8 cellular contexts compared by ENCODE assay signal in genomic region chr17:9522074-9522473, GRCh38. TPM values are rescaled to one million over a fixed set of nuclear protein-coding genes. Genes with fewer than 3 reads are reported as not detected.
DNase-seq lines count a peak whose midpoint lies in the region; ATAC-seq and TF ChIP-seq lines count a peak whose summit lies in the region.

No MANE protein-coding gene starts in this region.

- no peaks in the 10 kb centered on the region for H3K36me3 ChIP-seq in MG63

- peaks cover 34% of the 10 kb centered on the region for H3K4me1 Mint-ChIP-seq in brain

- no peak overlapping the region for H3K4me3 Mint-ChIP-seq in brain

- no peak overlapping the region for H3K4me3 ChIP-seq in MG63

- intact Hi-C loops in Right ventricle myocardium superior (cut with DNase I), result loop anchor here (5.0 kb wide), 1 partner anchor 530 kb away; no protein-coding TSS in a partner anchor
- intact Hi-C loops in cardiac septum (cut with DNase I), result loop anchor here (2.0 to 10.0 kb wide), 2 partner anchors 227 to 527 kb away; no protein-coding TSS in a partner anchor

- peak overlapping the region in 1 of 5 experiments; percentile 41 for H3K27ac Mint-ChIP-seq in brain

- DNase-seq in Right ventricle myocardium superior (no peak), cardiac septum (ENCODE audit: low spot score) (no peak), NCI-H1694 (lab: John Stamatoyannopoulos, UW) (peak; percentile 74), kidney glomerular epithelial cell (lab: John Stamatoyannopoulos, UW) (peak; percentile 39), MG63 (no peak)
- DNase-seq in activated effector memory CD4-positive, alpha-beta T cell treated with anti-CD3 and anti-CD28 coated beads, Interleukin-2, amount 50 U/mL, for 16 hours, result no peak

- peak; percentile 86 to 88 for TF ChIP-seq CTCF in brain (conservative IDR thresholded peaks at IDR 0.05)

- ATAC-seq in Right ventricle myocardium superior (ENCODE audit: poor library complexity) (peak; percentile 78), GM19397 (IDR thresholded peaks at IDR 0.05; ENCODE audit: unreplicated experiment) (no peak)

- H3K9me3 Mint-ChIP-seq in brain, result peaks cover 0 to 3% (median 0%) of the 10 kb centered on the region in 5 experiments

- no peaks in the 10 kb centered on the region for H3K27me3 ChIP-seq in MG63

- no peaks in the 10 kb centered on the region for H3K9me3 ChIP-seq in MG63

- no peaks in the 10 kb centered on the region for H3K27me3 Mint-ChIP-seq in brain

- peaks cover 17% of the 10 kb centered on the region for H3K36me3 Mint-ChIP-seq in brain

RNA-seq across cellular contexts. Expression of gene STX8, which starts 53.5 kb away (rescaled TPM):
- total RNA-seq in Right ventricle myocardium superior (62.8 TPM), cardiac septum (53.0 TPM)
- 105 TPM for polyA plus RNA-seq in brain (ENCODE audit: insufficient read depth, low read depth, low replicate concordance)
- 35.4 and 103 TPM in 2 replicates for total RNA-seq in MG63 (2014; rRNA removed; shearing (Covaris generic); ENCODE audit: low replicate concordance)

RNA-seq across cellular contexts. Expression of gene CFAP52, which starts 54.4 kb away (rescaled TPM):
- total RNA-seq in Right ventricle myocardium superior (0.38 TPM), cardiac septum (not detected)
- 0.49 TPM for polyA plus RNA-seq in brain (ENCODE audit: insufficient read depth, low read depth, low replicate concordance)
- total RNA-seq in MG63 (2014; rRNA removed; shearing (Covaris generic); ENCODE audit: low replicate concordance), result not detected in 2 replicates

Comparison
In these comparisons a context has a peak if more than half of its experiments do, and no peak if none do; other contexts are left out.
1. DNase-seq: peak in NCI-H1694 (single experiment) and kidney glomerular epithelial cell (single experiment); none in Right ventricle myocardium superior (single experiment), cardiac septum (single experiment), activated effector memory CD4-positive, alpha-beta T cell treated with anti-CD3 and anti-CD28 coated beads, Interleukin-2, amount 50 U/mL, for 16 hours (single experiment) and MG63 (single experiment).